In the genomic region with DNA sequence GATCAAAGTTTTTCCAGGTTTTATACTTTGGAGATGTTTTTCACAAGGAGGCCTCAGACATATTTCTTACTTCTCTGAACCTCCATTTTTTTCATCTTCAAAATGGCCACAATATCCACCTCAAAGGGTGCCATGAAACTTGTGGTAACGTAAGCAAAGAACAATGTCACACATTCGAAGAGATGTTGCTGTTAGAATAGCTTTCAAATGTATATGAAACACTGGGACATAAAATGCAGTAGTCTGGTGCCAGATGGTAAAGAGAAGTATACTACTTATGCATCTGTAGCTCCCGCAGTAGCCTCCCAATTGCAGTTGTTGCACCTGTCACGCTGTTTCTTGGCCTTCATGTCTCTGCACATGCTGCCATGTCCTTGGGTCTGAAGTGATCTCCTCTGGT, we compare ENCODE assay signal across 22 cellular contexts. TPM values are rescaled to one million over a fixed set of nuclear protein-coding genes. Genes with fewer than 3 reads are reported as not detected.
DNase-seq lines count a peak whose midpoint lies in the region; ATAC-seq, FAIRE-seq and TF ChIP-seq lines count a peak whose summit lies in the region.
"Had no signal": no experiment of that assay in that cellular context is flagged by ENCODE, and none has a peak within 500 bp of the region (broad histone marks: within the 10 kb centered on the region; RNA-seq: fewer than 3 reads in every experiment).

No MANE protein-coding gene starts in this region.

- H3K79me2 ChIP-seq in OCI-LY1 (ENCODE audit: insufficient read depth, low read length) (peaks cover 19% of the 10 kb centered on the region), H1 (ENCODE audit: control insufficient read depth in 1 of 2, insufficient read depth in 2 of 2, low read length in 2 of 2) (peaks cover 4 to 20% of the 10 kb centered on the region in 2 experiments; a peak in 3 of 4 replicates), trophoblast cell (ENCODE audit: control insufficient read depth, insufficient read depth, low read length, poor library complexity) (peaks cover 11% of the 10 kb centered on the region)

- peaks cover 25% of the 10 kb centered on the region for H3K4me1 ChIP-seq in OCI-LY1 (ENCODE audit: insufficient read depth, low read length, severe bottlenecking)
- peaks cover 0 to 12% (median 4%) of the 10 kb centered on the region in 4 experiments; a peak in 5 of 7 replicates for H3K4me1 ChIP-seq in H1 (replicated peaks in 1 of 4; ENCODE audit: control insufficient read depth in 3 of 4, insufficient read depth in 4 of 4, low read length in 3 of 4)
- peaks cover 12 to 13% of the 10 kb centered on the region in 2 experiments for H3K4me1 ChIP-seq in trophoblast cell (ENCODE audit: control insufficient read depth in 1 of 2, insufficient read depth in 2 of 2, low read length in 2 of 2)

- H2AFZ ChIP-seq in OCI-LY1 (ENCODE audit: low read length) (0 out of 2 replicates have a peak overlapping the region, but pooled peaks have one; percentile 28), H1 (ENCODE audit: low read length) (no peak overlapping the region), trophoblast cell (ENCODE audit: insufficient read depth, low read length, poor library complexity) (no peak overlapping the region)

- no peak overlapping the region for H4K8ac ChIP-seq in H1 (ENCODE audit: extremely low read depth, insufficient read depth, low read length)
- no peak overlapping the region for H4K8ac ChIP-seq in trophoblast cell (ENCODE audit: low read depth, low read length)

- DNase-seq in DMS 273 (lab: John Stamatoyannopoulos, UW; ENCODE audit: unreplicated experiment), result peak; percentile 37
- DNase-seq in DMS 273 treated with DMSO at 0.1 percent for 48 hours (lab: John Stamatoyannopoulos, UW), result no peak
- no peak for DNase-seq in CD4-positive, alpha-beta T cell
- DNase-seq in H1 (ENCODE audit: low read depth in 1 of 2, low spot score in 2 of 2), result no peak
- no peak for DNase-seq in NCI-H2029 treated with DMSO at 0.1 percent for 48 hours (lab: John Stamatoyannopoulos, UW)
- no peak for DNase-seq in SHP77 treated with DMSO at 0.1 percent for 48 hours (lab: John Stamatoyannopoulos, UW)
- no peak for DNase-seq in trophoblast cell
- DNase-seq: AML-193, COR-L47, EL, NCI-H1105, NCI-H2081 treated with DMSO at 0.1 percent for 48 hours, PC-9 had no signal

- H3K23me2 ChIP-seq in H1 (ENCODE audit: low read depth, low read length), result no peaks in the 10 kb centered on the region; the same call in 1 of the 2 replicates

- H3K36me3 ChIP-seq in OCI-LY1 (ENCODE audit: insufficient read depth, low read length) (peaks cover 7% of the 10 kb centered on the region; the same call in 1 of the 2 replicates), H1 (ENCODE audit: control insufficient read depth in 2 of 4, insufficient read depth in 4 of 4, low read length in 3 of 4) (peaks cover 0 to 6% (median 0%) of the 10 kb centered on the region in 4 experiments; a peak in 1 of 8 replicates), trophoblast cell (ENCODE audit: control insufficient read depth in 1 of 2, insufficient read depth in 2 of 2, low read length in 2 of 2) (no peaks in the 10 kb centered on the region)

- no peak overlapping the region for H3K9ac ChIP-seq in OCI-LY1 (ENCODE audit: low read length)
- H3K9ac ChIP-seq in H1 (replicated peaks in 1 of 4; ENCODE audit: extremely low read depth in 1 of 4, low read depth in 3 of 4, low read length in 3 of 4), result no peak overlapping the region
- no peak overlapping the region for H3K9ac ChIP-seq in trophoblast cell (ENCODE audit: low read length)

- H2BK12ac ChIP-seq in H1 (ENCODE audit: low read depth, low read length), result 0 out of 2 replicates have a peak overlapping the region, but pooled peaks have one; percentile 9
- H2BK12ac ChIP-seq in trophoblast cell (ENCODE audit: low read length), result no peak overlapping the region

- no peak overlapping the region for H4K12ac ChIP-seq in trophoblast cell (ENCODE audit: low read depth, low read length)

- H2BK20ac ChIP-seq in H1 (ENCODE audit: low read length), result no peak overlapping the region

- H3K4me1 Mint-ChIP-seq in CD4-positive, alpha-beta T cell (ENCODE audit: low read depth), result peaks cover 48% of the 10 kb centered on the region

- POLR2A ChIA-PET in CD4-positive, alpha-beta T cell (lab: Charles Lee), result no interaction called here
- POLR2A ChIA-PET in H1 (lab: Charles Lee; ENCODE audit: partially characterized antibody), result no interaction called here

- no peak for TF ChIP-seq EP300 in H1 (IDR thresholded peaks at IDR 0.05; ENCODE audit: borderline replicate concordance in 1 of 2, low read depth in 2 of 2, low read length in 2 of 2)

- no peak overlapping the region for H2BK5ac ChIP-seq in H1 (ENCODE audit: low read depth, low read length)
- H2BK5ac ChIP-seq in trophoblast cell (ENCODE audit: low read depth, low read length, poor library complexity), result no peak overlapping the region

- H3K4ac ChIP-seq in H1 (replicated peaks; ENCODE audit: insufficient read length, low read depth, low read length) (no peak overlapping the region), trophoblast cell (ENCODE audit: low read depth, low read length) (no peak overlapping the region)

- no peak overlapping the region for H3K56ac ChIP-seq in H1 (replicated peaks; ENCODE audit: insufficient read length, low read depth, low read length)

- ATAC-seq in CD4-positive, alpha-beta T cell (ENCODE audit: poor library complexity), result no peak
- ATAC-seq: GM12878 had no signal

- H2AK5ac ChIP-seq in H1 (ENCODE audit: low read depth, low read length) (no peak overlapping the region), trophoblast cell (ENCODE audit: low read length) (no peak overlapping the region)

- no peak overlapping the region for H2BK120ac ChIP-seq in H1 (replicated peaks; ENCODE audit: low read depth, low read length)
- H2BK120ac ChIP-seq in trophoblast cell (ENCODE audit: insufficient read depth, low read length, poor library complexity), result no peak overlapping the region

- H3F3A ChIP-seq in OCI-LY1 (ENCODE audit: insufficient read depth, low read length), result no peaks in the 10 kb centered on the region

- peak overlapping the region; percentile 47 for H3K4me3 Mint-ChIP-seq in CD4-positive, alpha-beta T cell
- H3K4me3 Mint-ChIP-seq: CD14-positive monocyte had no signal

- no peak overlapping the region for H3K4me2 ChIP-seq in OCI-LY1 (ENCODE audit: low read length)
- H3K4me2 ChIP-seq in H1 (ENCODE audit: insufficient read depth in 1 of 2, low read depth in 2 of 2, low read length in 2 of 2), result no peak overlapping the region
- H3K4me2 ChIP-seq in trophoblast cell (ENCODE audit: low read length), result no peak overlapping the region
- H3K4me2 ChIP-seq: PC-9 had no signal

- H3K4me3 ChIP-seq in OCI-LY1 (ENCODE audit: low read depth, low read length, poor library complexity, severe bottlenecking) (no peak overlapping the region), H1 (ENCODE audit: extremely low read depth in 1 of 4, insufficient read depth in 2 of 4, low read depth in 3 of 4, low read length in 4 of 4) (no peak overlapping the region), trophoblast cell (ENCODE audit: low read depth, low read length) (no peak overlapping the region)
- H3K4me3 ChIP-seq: GM12878, PC-9 had no signal

- no peak overlapping the region for H3K18ac ChIP-seq in H1 (ENCODE audit: extremely low read depth, low read length)
- H3K18ac ChIP-seq in trophoblast cell (ENCODE audit: low read length), result no peak overlapping the region

- H3K23ac ChIP-seq in H1 (ENCODE audit: insufficient read length) (no peak overlapping the region), trophoblast cell (ENCODE audit: low read length) (no peak overlapping the region)

- H3K14ac ChIP-seq in H1 (ENCODE audit: insufficient read length) (no peak overlapping the region), trophoblast cell (ENCODE audit: low read length) (no peak overlapping the region)

- H3K9me3 Mint-ChIP-seq in CD4-positive, alpha-beta T cell, result no peaks in the 10 kb centered on the region
- H3K9me3 Mint-ChIP-seq: IgD-negative memory B cell had no signal

- H3K36me3 Mint-ChIP-seq in CD4-positive, alpha-beta T cell (ENCODE audit: low read depth), result peaks cover 13% of the 10 kb centered on the region
- H3K36me3 Mint-ChIP-seq: IgD-negative memory B cell had no signal

- H4K20me1 ChIP-seq in OCI-LY1 (ENCODE audit: insufficient read depth, low read length), result no peaks in the 10 kb centered on the region
- H4K20me1 ChIP-seq in H1 (replicated peaks in 1 of 2; ENCODE audit: control insufficient read depth in 1 of 2, insufficient read depth in 2 of 2, low read length in 2 of 2), result peaks cover 0 to 4% of the 10 kb centered on the region in 2 experiments

- no peaks in the 10 kb centered on the region for H3K27me3 Mint-ChIP-seq in CD4-positive, alpha-beta T cell
- H3K27me3 Mint-ChIP-seq: IgD-negative memory B cell had no signal

- H3K27ac ChIP-seq in CD4-positive, alpha-beta T cell (ENCODE audit: low read depth, low read length), result no peak overlapping the region
- H3K27ac ChIP-seq in OCI-LY1 (ENCODE audit: low read depth, low read length, poor library complexity, severe bottlenecking) (no peak overlapping the region), H1 (ENCODE audit: low read depth, low read length) (no peak overlapping the region), trophoblast cell (ENCODE audit: low read depth, low read length) (no peak overlapping the region)
- H3K27ac ChIP-seq: 22Rv1, PC-9, RWPE1 had no signal

- no peak for TF ChIP-seq CTCF in CD4-positive, alpha-beta T cell (IDR thresholded peaks at IDR 0.05)
- TF ChIP-seq CTCF in OCI-LY1 (IDR thresholded peaks at IDR 0.05; ENCODE audit: low read length) (no peak), H1 (IDR thresholded peaks at IDR 0.05; ENCODE audit: control extremely low read depth in 1 of 3, insufficient read depth in 1 of 3, low read depth in 1 of 3, low read length in 3 of 3) (no peak)

- no peaks in the 10 kb centered on the region for H3K27me3 ChIP-seq in CD4-positive, alpha-beta T cell (ENCODE audit: control insufficient read depth, insufficient read depth, low read length)
- H3K27me3 ChIP-seq in OCI-LY1 (ENCODE audit: insufficient read depth, low read length), result no peaks in the 10 kb centered on the region
- H3K27me3 ChIP-seq in H1 (replicated peaks in 1 of 4; ENCODE audit: control insufficient read depth in 3 of 4, extremely low read depth in 1 of 4, insufficient read depth in 3 of 4, low read length in 3 of 4), result no peaks in the 10 kb centered on the region
- H3K27me3 ChIP-seq in trophoblast cell (ENCODE audit: insufficient read depth, low read length), result no peaks in the 10 kb centered on the region

- no peak for TF ChIP-seq RAD21 in H1 (IDR thresholded peaks at IDR 0.05 in 1 of 2, conservative IDR thresholded peaks at IDR 0.05 in 1 of 2; ENCODE audit: low read depth in 2 of 2, low read length in 2 of 2)

- CTCF ChIA-PET in CD4-positive, alpha-beta T cell (lab: Charles Lee), result no interaction called here
- CTCF ChIA-PET in H1 (lab: Charles Lee; ENCODE audit: partially characterized antibody), result interaction anchor here (0.6 to 5.4 kb wide), 7 partner anchors 11 to 430 kb away, joined by 3 to 134 read pairs (median 18); no protein-coding TSS in a partner anchor

- H4K91ac ChIP-seq in H1 (replicated peaks; ENCODE audit: insufficient read length, low read length) (no peak overlapping the region), trophoblast cell (ENCODE audit: low read depth, low read length) (no peak overlapping the region)

- H3K9me2 ChIP-seq in OCI-LY1 (ENCODE audit: low read depth, low read length), result no peaks in the 10 kb centered on the region

- intact Hi-C loops in CD4-positive, alpha-beta T cell (cut with DNase I, micrococcal nuclease), result loop anchor here in 1 of 2 experiments (10.0 kb wide), 2 partner anchors 1863 to 1953 kb away; partner anchors contain the start of genes IMMT, MRPL35, POLR1A and PTCD3

- FAIRE-seq in H1 (lab: Jason Lieb, UNC), result no peak
- FAIRE-seq: GM12878 had no signal

- H2BK15ac ChIP-seq in H1 (ENCODE audit: low read length), result no peak overlapping the region

- H3K9me3 ChIP-seq in CD4-positive, alpha-beta T cell (ENCODE audit: control insufficient read depth, low read length), result no peaks in the 10 kb centered on the region
- no peaks in the 10 kb centered on the region for H3K9me3 ChIP-seq in OCI-LY1 (ENCODE audit: low read length)
- no peaks in the 10 kb centered on the region for H3K9me3 ChIP-seq in H1 (ENCODE audit: insufficient read depth in 2 of 2, low read depth in 1 of 2, low read length in 1 of 2)
- no peaks in the 10 kb centered on the region for H3K9me3 ChIP-seq in trophoblast cell (ENCODE audit: insufficient read depth, low read depth, low read length)

- no peak overlapping the region for H4K5ac ChIP-seq in H1 (ENCODE audit: insufficient read length, low read depth, low read length)

- TF ChIP-seq POLR2A in H1 (IDR thresholded peaks at IDR 0.05; ENCODE audit: control extremely low read depth in 1 of 2, low read depth in 2 of 2, low read length in 2 of 2), result no peak

- peak overlapping the region; percentile 93 for H3K27ac Mint-ChIP-seq in CD4-positive, alpha-beta T cell
- H3K27ac Mint-ChIP-seq: CD14-positive monocyte had no signal

- H3K79me1 ChIP-seq in H1 (ENCODE audit: low read depth, low read length), result 0 out of 2 replicates have a peak, but pooled peaks cover 3% of the 10 kb centered on the region
- H3K79me1 ChIP-seq in trophoblast cell (ENCODE audit: low read length), result peaks cover 9% of the 10 kb centered on the region

- WGBS in H1 (ENCODE audit: extremely low coverage in 1 of 2, insufficient coverage in 1 of 2, insufficient read length in 1 of 2, insufficient replicate concordance in 2 of 2, low coverage in 1 of 2, low lambda C conversion rate in 2 of 2, missing lambda C conversion rate in 1 of 2), 2 experiments, result 87% methylated on average over 4 of the region's 4 CpGs; no CpG with 5 or more reads in 1 of the 2 experiments
- WGBS in trophoblast cell (ENCODE audit: extremely low coverage, insufficient coverage, insufficient read length), result no CpG with 5 or more reads among the region's 4 CpGs

RNA-seq across cellular contexts. Expression of gene KRCC1, which starts 2.6 kb away (rescaled TPM):
- total RNA-seq in CD4-positive, alpha-beta T cell, result 1 to 10 TPM; 3.0 to 3.2 TPM
- total RNA-seq in H1 (2021; fragmentation: NEBNext Ultra II Directional; extraction: Animal tissue kit (Norgen Biotek cat#: 25700)), result 7.7 and 8.5 TPM in 2 replicates
- 2.1 and 5.1 TPM in 2 replicates for polyA plus RNA-seq in H1 (2011; rRNA removed)
- 7.4 TPM for polyA plus RNA-seq in H1 (2011; cell fraction: cytosol; rRNA removed)
- polyA plus RNA-seq in H1 (2011; cell fraction: nucleus; rRNA removed), result 2.0 TPM
- 4.8 to 8.9 TPM (median 5.4 TPM) in 4 replicates for polyA plus RNA-seq in H1 (2012, experiment 1 of 2)
- 1.7 TPM for polyA plus RNA-seq in H1 (2012, experiment 2 of 2)
- 10.3 TPM for polyA plus RNA-seq in H1 (2013, experiment 1 of 2)
- polyA plus RNA-seq in H1 (2013, experiment 2 of 2), result 10.8 TPM
- 2.2 and 2.9 TPM in 2 replicates for polyA minus RNA-seq in H1 (2011; rRNA and poly(A)+ RNA removed)
- 2.7 TPM for polyA minus RNA-seq in H1 (2011; cell fraction: cytosol; rRNA and poly(A)+ RNA removed)
- 4.7 TPM for polyA minus RNA-seq in H1 (2011; cell fraction: nucleus; rRNA and poly(A)+ RNA removed)
- polyA plus RNA-seq in trophoblast cell (2013), result 18.5 and 19.1 TPM in 2 replicates

RNA-seq across cellular contexts. Expression of gene SMYD1, which starts 9.4 kb away (rescaled TPM):
- not detected for total RNA-seq in CD4-positive, alpha-beta T cell
- not detected in 2 replicates for total RNA-seq in H1 (2021; fragmentation: NEBNext Ultra II Directional; extraction: Animal tissue kit (Norgen Biotek cat#: 25700))
- polyA plus RNA-seq in H1 (2011; rRNA removed), result 0.05 and 0.06 TPM in 2 replicates
- 0.01 TPM for polyA plus RNA-seq in H1 (2011; cell fraction: cytosol; rRNA removed)
- polyA plus RNA-seq in H1 (2011; cell fraction: nucleus; rRNA removed), result not detected
- 0.09 TPM in 1 of 4 replicates, not detected in the others for polyA plus RNA-seq in H1 (2012, experiment 1 of 2)
- not detected for polyA plus RNA-seq in H1 (2012, experiment 2 of 2)
- 0.12 TPM for polyA plus RNA-seq in H1 (2013, experiment 1 of 2)
- not detected for polyA plus RNA-seq in H1 (2013, experiment 2 of 2)
- polyA minus RNA-seq in H1 (2011; rRNA and poly(A)+ RNA removed), result 0.10 TPM in 1 of 2 replicates, not detected in the other
- polyA minus RNA-seq in H1 (2011; cell fraction: cytosol; rRNA and poly(A)+ RNA removed), result not detected
- not detected for polyA minus RNA-seq in H1 (2011; cell fraction: nucleus; rRNA and poly(A)+ RNA removed)
- 3.2 and 4.2 TPM in 2 replicates for polyA plus RNA-seq in trophoblast cell (2013)
- total RNA-seq: GM12878, H4, NCI-H460, PC-9 had no signal
- polyA plus RNA-seq: CD14-positive monocyte, IgD-negative memory B cell had no signal

RNA-seq across cellular contexts. Expression of gene RNU2-63P, which starts 41.9 kb away (rescaled TPM):
- 1 to 10 TPM; 2.6 to 3.1 TPM for total RNA-seq in CD4-positive, alpha-beta T cell
- 6.6 and 8.3 TPM in 2 replicates for total RNA-seq in H1 (2021; fragmentation: NEBNext Ultra II Directional; extraction: Animal tissue kit (Norgen Biotek cat#: 25700))
- not detected in 2 replicates for polyA plus RNA-seq in H1 (2011; rRNA removed)
- polyA plus RNA-seq in H1 (2011; cell fraction: cytosol; rRNA removed), result not detected
- not detected for polyA plus RNA-seq in H1 (2011; cell fraction: nucleus; rRNA removed)
- polyA plus RNA-seq in H1 (2012, experiment 1 of 2), result not detected in 4 replicates
- polyA plus RNA-seq in H1 (2012, experiment 2 of 2), result not detected
- polyA plus RNA-seq in H1 (2013, experiment 1 of 2), result not detected
- polyA plus RNA-seq in H1 (2013, experiment 2 of 2), result not detected
- polyA minus RNA-seq in H1 (2011; rRNA and poly(A)+ RNA removed), result 158 TPM in 1 of 2 replicates, not detected in the other
- polyA minus RNA-seq in H1 (2011; cell fraction: cytosol; rRNA and poly(A)+ RNA removed), result 36.5 TPM
- polyA minus RNA-seq in H1 (2011; cell fraction: nucleus; rRNA and poly(A)+ RNA removed), result not detected
- not detected in 2 replicates for polyA plus RNA-seq in trophoblast cell (2013)
- total RNA-seq: H4, LHCN-M2, PC-9 had no signal
- polyA plus RNA-seq: IgD-negative memory B cell had no signal
